In genomic region chr14:53217283-53217994, GRCh38 we compare ENCODE assay signal across 1 cellular context.
TF ChIP-seq lines count a peak whose summit lies in the region.

No MANE protein-coding gene starts in this region.

TF ChIP-seq in HepG2, 621 proteins besides CTCF, POLR2A, EP300 and RAD21 (continued from another document and continues in another):
- no peak for TF ChIP-seq ZSCAN5A (CRISPR knock-in tag; IDR thresholded peaks at IDR 0.05; ENCODE audit: borderline replicate concordance)
- no peak for TF ChIP-seq SIN3B (IDR thresholded peaks at IDR 0.05; ENCODE audit: low read length)
- TF ChIP-seq MED1 (CRISPR knock-in tag; IDR thresholded peaks at IDR 0.05): peak; percentile 41; the same call in 1 of the 2 replicates
- no peak for TF ChIP-seq NFE2 (CRISPR knock-in tag; IDR thresholded peaks at IDR 0.05)
- no peak for TF ChIP-seq ZNF251 (CRISPR knock-in tag; IDR thresholded peaks at IDR 0.05)
- no peak for TF ChIP-seq ZHX1 (CRISPR knock-in tag; IDR thresholded peaks at IDR 0.05; ENCODE audit: low read depth)
- TF ChIP-seq ZNF496 (CRISPR knock-in tag; IDR thresholded peaks at IDR 0.05; ENCODE audit: insufficient replicate concordance): no peak
- TF ChIP-seq ZNF891 (CRISPR knock-in tag; IDR thresholded peaks at IDR 0.05): peak; percentile 21; the same call in 1 of the 2 replicates
- no peak for TF ChIP-seq CC2D1A (CRISPR knock-in tag; IDR thresholded peaks at IDR 0.05)
- no peak for TF ChIP-seq ZNF546 (CRISPR knock-in tag; conservative IDR thresholded peaks at IDR 0.05)
- no peak for TF ChIP-seq ZNF260 (CRISPR knock-in tag; IDR thresholded peaks at IDR 0.05; ENCODE audit: borderline replicate concordance, low read depth)
- TF ChIP-seq FOXM1 (CRISPR knock-in tag; IDR thresholded peaks at IDR 0.05): no peak
- no peak for TF ChIP-seq GPBP1L1 (CRISPR knock-in tag; IDR thresholded peaks at IDR 0.05)
- no peak for TF ChIP-seq ZNF770 (CRISPR knock-in tag; IDR thresholded peaks at IDR 0.05)
- no peak for TF ChIP-seq MLLT10 (CRISPR knock-in tag; IDR thresholded peaks at IDR 0.05)
- TF ChIP-seq HNRNPLL (IDR thresholded peaks at IDR 0.05; ENCODE audit: low read depth, low read length, poor library complexity, severe bottlenecking): peak; percentile 50
- TF ChIP-seq PHF20 (CRISPR knock-in tag; IDR thresholded peaks at IDR 0.05): peak; percentile 44; the same call in 1 of the 2 replicates
- no peak for TF ChIP-seq TOE1 (CRISPR knock-in tag; IDR thresholded peaks at IDR 0.05)
- TF ChIP-seq MXD4 (CRISPR knock-in tag; IDR thresholded peaks at IDR 0.05): no peak
- TF ChIP-seq KIAA2018 (CRISPR knock-in tag; IDR thresholded peaks at IDR 0.05; ENCODE audit: borderline replicate concordance): no peak
- TF ChIP-seq MED13 (CRISPR knock-in tag; IDR thresholded peaks at IDR 0.05): no peak
- no peak for TF ChIP-seq ZNF180 (CRISPR knock-in tag; IDR thresholded peaks at IDR 0.05; ENCODE audit: borderline replicate concordance, low read depth)
- TF ChIP-seq HMGXB4 (CRISPR knock-in tag; IDR thresholded peaks at IDR 0.05; ENCODE audit: borderline replicate concordance in 1 of 2, low read depth in 1 of 2): peak; percentile 51 to 58; a peak in 3 of 4 replicates
- peak; percentile 50; the same call in 1 of the 2 replicates for TF ChIP-seq TAF1 (CRISPR knock-in tag; IDR thresholded peaks at IDR 0.05)
- no peak for TF ChIP-seq FOXP4 (CRISPR knock-in tag; IDR thresholded peaks at IDR 0.05)
- no peak for TF ChIP-seq KLF9 (CRISPR knock-in tag; IDR thresholded peaks at IDR 0.05; ENCODE audit: low read depth)
- no peak for TF ChIP-seq CHD4 (IDR thresholded peaks at IDR 0.05; ENCODE audit: borderline replicate concordance, low read length)
- no peak for TF ChIP-seq ATM (IDR thresholded peaks at IDR 0.05; ENCODE audit: borderline replicate concordance)
- 0 out of 2 replicates have a peak, but pooled peaks have one; percentile 37 for TF ChIP-seq KLF6 (CRISPR knock-in tag; IDR thresholded peaks at IDR 0.05)
- peak; percentile 50 for TF ChIP-seq ZNF781 (CRISPR knock-in tag; IDR thresholded peaks at IDR 0.05; ENCODE audit: borderline replicate concordance, not compliant biosample characterization)
- TF ChIP-seq U2AF2 (IDR thresholded peaks at IDR 0.05; ENCODE audit: low read depth, low read length): no peak
- no peak for TF ChIP-seq SP5 (CRISPR knock-in tag; IDR thresholded peaks at IDR 0.05; ENCODE audit: borderline replicate concordance, low read depth)
- no peak for TF ChIP-seq ATF5 (CRISPR knock-in tag; IDR thresholded peaks at IDR 0.05; ENCODE audit: low read depth)
- no peak for TF ChIP-seq HMGA1 (CRISPR knock-in tag; conservative IDR thresholded peaks at IDR 0.05)
- TF ChIP-seq ZNF276 (CRISPR knock-in tag; IDR thresholded peaks at IDR 0.05; ENCODE audit: low read depth): no peak
